ENCODE assay signal across 1 cellular context in genomic region chr1:28860332-28861073, GRCh38.
TF ChIP-seq lines count a peak whose summit lies in the region.

No MANE protein-coding gene starts in this region.

TF ChIP-seq in HEK293, 187 proteins besides CTCF, POLR2A, EP300 and RAD21 (continued from another document and continues in another):
- TF ChIP-seq ZSCAN5A (tag by site-specific recombination; IDR thresholded peaks at IDR 0.05) (no peak), ZNF423 (tag by site-specific recombination; IDR thresholded peaks at IDR 0.05) (peak; percentile 79), ZNF391 (tag by site-specific recombination; IDR thresholded peaks at IDR 0.05; ENCODE audit: borderline replicate concordance, low read depth) (no peak), ZNF639 (tag by site-specific recombination; IDR thresholded peaks at IDR 0.05) (peak; percentile 86), ZNF362 (tag by site-specific recombination; IDR thresholded peaks at IDR 0.05) (peak; percentile 91), REST (tag by site-specific recombination; IDR thresholded peaks at IDR 0.05) (no peak), ZNF16 (tag by site-specific recombination; IDR thresholded peaks at IDR 0.05; ENCODE audit: low read depth) (no peak), YY2 (tag by site-specific recombination; IDR thresholded peaks at IDR 0.05) (no peak), YY1 (tag by site-specific recombination; IDR thresholded peaks at IDR 0.05) (no peak), ZNF311 (tag by site-specific recombination; IDR thresholded peaks at IDR 0.05; ENCODE audit: borderline replicate concordance) (no peak), ZNF544 (tag by site-specific recombination; IDR thresholded peaks at IDR 0.05) (no peak), ZNF549 (tag by site-specific recombination; IDR thresholded peaks at IDR 0.05) (no peak), ZNF513 (tag by site-specific recombination; IDR thresholded peaks at IDR 0.05) (no peak), ZNF394 (tag by site-specific recombination; IDR thresholded peaks at IDR 0.05; ENCODE audit: borderline replicate concordance) (peak; percentile 17; the same call in 1 of the 2 replicates), ZNF830 (tag by site-specific recombination; IDR thresholded peaks at IDR 0.05; ENCODE audit: low read depth) (no peak), ZNF692 (tag by site-specific recombination; IDR thresholded peaks at IDR 0.05) (peak; percentile 41; the same call in 1 of the 2 replicates), PBX3 (CRISPR knock-in tag; IDR thresholded peaks at IDR 0.05) (no peak), ZNF404 (tag by site-specific recombination; IDR thresholded peaks at IDR 0.05) (no peak), ZNF792 (tag by site-specific recombination; IDR thresholded peaks at IDR 0.05) (no peak), ZNF2 (tag by site-specific recombination; IDR thresholded peaks at IDR 0.05) (no peak; the same call in 1 of the 2 replicates), BCL11A (tag by site-specific recombination; IDR thresholded peaks at IDR 0.05; ENCODE audit: low read depth) (0 out of 2 replicates have a peak, but pooled peaks have one; percentile 36), ZFP69B (tag by site-specific recombination; IDR thresholded peaks at IDR 0.05) (peak; percentile 45; the same call in 1 of the 2 replicates), MYNN (tag by site-specific recombination; IDR thresholded peaks at IDR 0.05; ENCODE audit: borderline replicate concordance) (no peak), ZBTB6 (tag by site-specific recombination; IDR thresholded peaks at IDR 0.05) (no peak), ZNF221 (tag by site-specific recombination; IDR thresholded peaks at IDR 0.05; ENCODE audit: borderline replicate concordance) (no peak), ZNF514 (tag by site-specific recombination; IDR thresholded peaks at IDR 0.05) (no peak), ZEB2 (tag by site-specific recombination; IDR thresholded peaks at IDR 0.05) (peak; percentile 56), OVOL3 (tag by site-specific recombination; IDR thresholded peaks at IDR 0.05) (no peak), KLF1 (tag by site-specific recombination; IDR thresholded peaks at IDR 0.05) (no peak), ZSCAN23 (tag by site-specific recombination; IDR thresholded peaks at IDR 0.05) (peak; percentile 4; the same call in 1 of the 2 replicates), ZNF654 (tag by site-specific recombination; IDR thresholded peaks at IDR 0.05; ENCODE audit: low read depth) (no peak), KLF9 (tag by site-specific recombination; IDR thresholded peaks at IDR 0.05; ENCODE audit: low read depth) (peak; percentile 22; the same call in 1 of the 2 replicates), ATF2 (tag by site-specific recombination; IDR thresholded peaks at IDR 0.05; ENCODE audit: low read depth) (no peak), ZNF48 (tag by site-specific recombination; IDR thresholded peaks at IDR 0.05) (no peak), ZNF214 (tag by site-specific recombination; IDR thresholded peaks at IDR 0.05; ENCODE audit: borderline replicate concordance) (no peak), ZNF571 (tag by site-specific recombination; IDR thresholded peaks at IDR 0.05) (no peak), EGR2 (tag by site-specific recombination; IDR thresholded peaks at IDR 0.05; ENCODE audit: low read depth) (no peak), ZNF274 (IDR thresholded peaks at IDR 0.05; ENCODE audit: low read length) (no peak), ZNF274 (tag by site-specific recombination; IDR thresholded peaks at IDR 0.05; ENCODE audit: borderline replicate concordance) (no peak), PRDM1 (tag by site-specific recombination; IDR thresholded peaks at IDR 0.05) (no peak), AEBP2 (tag by site-specific recombination; IDR thresholded peaks at IDR 0.05; ENCODE audit: borderline replicate concordance) (no peak), ZNF624 (tag by site-specific recombination; IDR thresholded peaks at IDR 0.05) (no peak), ZNF280D (tag by site-specific recombination; IDR thresholded peaks at IDR 0.05) (no peak)
